ENCODE assay signal across 23 cellular contexts in the genomic region with DNA sequence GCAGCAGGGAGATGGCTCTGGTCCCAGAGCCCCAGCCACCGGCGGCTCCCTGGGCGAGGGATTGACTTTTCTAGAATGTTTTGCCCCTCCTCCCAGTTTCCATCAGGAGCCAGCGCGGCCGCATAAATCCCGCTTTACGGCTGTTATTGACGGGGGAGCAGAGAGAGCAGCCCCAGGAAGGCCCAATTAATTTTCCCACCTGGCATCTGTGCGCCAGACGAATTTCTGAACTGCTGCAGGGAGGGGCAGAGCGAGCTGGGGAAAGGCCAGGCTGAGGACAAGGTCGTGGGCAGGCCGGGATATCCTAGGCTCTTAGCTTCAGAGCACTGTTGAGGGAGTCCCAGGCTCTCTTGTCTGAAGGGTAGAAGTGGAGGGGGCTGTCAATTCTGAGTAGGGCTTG. TPM values are rescaled to one million over a fixed set of nuclear protein-coding genes. Genes with fewer than 3 reads are reported as not detected.
DNase-seq lines count a peak whose midpoint lies in the region; ATAC-seq and TF ChIP-seq lines count a peak whose summit lies in the region.
"Had no signal": no experiment of that assay in that cellular context is flagged by ENCODE, and none has a peak within 500 bp of the region (broad histone marks: within the 10 kb centered on the region; RNA-seq: fewer than 3 reads in every experiment).

No MANE protein-coding gene starts in this region.

- H3K9me3 Mint-ChIP-seq in activated CD8-positive, alpha-beta T cell treated with anti-CD3 and anti-CD28 coated beads for 36 hours: peaks cover 6% of the 10 kb centered on the region
- H3K9me3 Mint-ChIP-seq: activated T-helper 17 cell treated with anti-CD3 and anti-CD28 coated beads, Interleukin-2, amount 50 U/mL, for 72 hours had no signal

- no peaks in the 10 kb centered on the region for H4K20me1 ChIP-seq in neural cell (ENCODE audit: insufficient read depth)

- CTCF ChIA-PET in activated CD8-positive, alpha-beta T cell treated with anti-CD3 and anti-CD28 coated beads for 36 hours (lab: Charles Lee): interaction anchor here (1.2 kb wide), 1 partner anchor 12 kb away, joined by 3 read pairs; no protein-coding TSS in a partner anchor

- peaks cover 29% of the 10 kb centered on the region for H3K27me3 Mint-ChIP-seq in activated CD8-positive, alpha-beta T cell treated with anti-CD3 and anti-CD28 coated beads for 36 hours

- no peak overlapping the region for H3K27ac Mint-ChIP-seq in activated CD8-positive, alpha-beta T cell treated with anti-CD3 and anti-CD28 coated beads for 36 hours
- H3K27ac Mint-ChIP-seq: activated CD4-positive, alpha-beta memory T cell treated with anti-CD3 and anti-CD28 coated beads for 36 hours; activated T-helper 17 cell treated with anti-CD3 and anti-CD28 coated beads, Interleukin-2, amount 50 U/mL, for 72 hours; IgD-negative memory B cell; stimulated activated naive CD8-positive, alpha-beta T cell treated with anti-CD3 and anti-CD28 coated beads, Interleukin-15, amount 100 ng/mL, for 72 hours; T-cell had no signal

- no peak overlapping the region for H3K9ac ChIP-seq in neural cell (ENCODE audit: low read length)

- no peak for ATAC-seq in activated CD8-positive, alpha-beta T cell treated with anti-CD3 and anti-CD28 coated beads for 36 hours
- ATAC-seq: activated T-helper 17 cell treated with anti-CD3 and anti-CD28 coated beads, Interleukin-2, amount 50 U/mL, for 72 hours; left ventricle myocardium superior; stimulated activated naive CD8-positive, alpha-beta T cell treated with anti-CD3 and anti-CD28 coated beads, Interleukin-15, amount 100 ng/mL, for 72 hours; T-cell had no signal

- H3K27me3 ChIP-seq in neural cell (ENCODE audit: insufficient read depth, low read depth, low read length): no peaks in the 10 kb centered on the region
- H3K27me3 ChIP-seq: colonic mucosa, Peyer's patch had no signal

- no peak overlapping the region for H3K4me3 Mint-ChIP-seq in activated CD8-positive, alpha-beta T cell treated with anti-CD3 and anti-CD28 coated beads for 36 hours
- H3K4me3 Mint-ChIP-seq: activated CD4-positive, alpha-beta memory T cell treated with anti-CD3 and anti-CD28 coated beads for 36 hours; activated T-helper 17 cell treated with anti-CD3 and anti-CD28 coated beads, Interleukin-2, amount 50 U/mL, for 72 hours; IgD-negative memory B cell; stimulated activated naive CD8-positive, alpha-beta T cell treated with anti-CD3 and anti-CD28 coated beads, Interleukin-15, amount 100 ng/mL, for 72 hours; T-cell had no signal

- POLR2A ChIA-PET in activated CD8-positive, alpha-beta T cell treated with anti-CD3 and anti-CD28 coated beads for 36 hours (lab: Charles Lee): no interaction called here

- no peak overlapping the region for H2AFZ ChIP-seq in neural cell (ENCODE audit: low read depth, low read length)

- no peak overlapping the region for H3K27ac ChIP-seq in neural cell (ENCODE audit: low read length)
- H3K27ac ChIP-seq: C4-2B, colonic mucosa, Peyer's patch, uterus had no signal

- no peak for TF ChIP-seq CTCF in neural cell (IDR thresholded peaks at IDR 0.05; ENCODE audit: poor library complexity, severe bottlenecking)
- TF ChIP-seq CTCF in activated CD8-positive, alpha-beta T cell treated with anti-CD3 and anti-CD28 coated beads for 36 hours (IDR thresholded peaks at IDR 0.05): no peak

- H3K79me2 ChIP-seq in neural cell (replicated peaks; ENCODE audit: insufficient read depth, low read length): no peaks in the 10 kb centered on the region

- H3F3A ChIP-seq in neural cell (ENCODE audit: insufficient read depth, low read length, poor library complexity, severe bottlenecking): peaks cover 6% of the 10 kb centered on the region

- no peak for TF ChIP-seq RAD21 in neural cell (conservative IDR thresholded peaks at IDR 0.05)

- no peak overlapping the region for H3K4me2 ChIP-seq in neural cell (ENCODE audit: low read length)
- H3K4me2 ChIP-seq: smooth muscle cell had no signal

- TF ChIP-seq EP300 in neural cell (conservative IDR thresholded peaks at IDR 0.05; ENCODE audit: poor library complexity, severe bottlenecking): no peak

- H3K4me3 ChIP-seq in neural cell (ENCODE audit: low read length): no peak overlapping the region
- H3K4me3 ChIP-seq: colonic mucosa, Peyer's patch, smooth muscle cell, uterus had no signal

- intact Hi-C loops in activated CD8-positive, alpha-beta T cell treated with anti-CD3 and anti-CD28 coated beads for 36 hours (cut with micrococcal nuclease): no loop called here

- DNase-seq in DMS 273 (lab: John Stamatoyannopoulos, UW; ENCODE audit: unreplicated experiment): peak; percentile 93
- DNase-seq in NCI-H1694 (lab: John Stamatoyannopoulos, UW): peak; percentile 58
- DNase-seq in RPMI7951 (ENCODE audit: low read depth): peak; percentile 16
- no peak for DNase-seq in activated CD8-positive, alpha-beta T cell treated with anti-CD3 and anti-CD28 coated beads for 36 hours
- DNase-seq in NCI-H345 treated with DMSO at 0.1 percent for 48 hours (lab: John Stamatoyannopoulos, UW; ENCODE audit: unreplicated experiment): no peak
- no peak for DNase-seq in NCI-H510A treated with DMSO at 0.1 percent for 48 hours (lab: John Stamatoyannopoulos, UW)
- DNase-seq: SIG-M5, uterus had no signal

- no peaks in the 10 kb centered on the region for H3K9me3 ChIP-seq in neural cell (ENCODE audit: low read length)
- H3K9me3 ChIP-seq: colonic mucosa had no signal

- no peaks in the 10 kb centered on the region for H3K36me3 Mint-ChIP-seq in activated CD8-positive, alpha-beta T cell treated with anti-CD3 and anti-CD28 coated beads for 36 hours (ENCODE audit: low read depth)
- H3K36me3 Mint-ChIP-seq: activated CD4-positive, alpha-beta memory T cell treated with anti-CD3 and anti-CD28 coated beads for 36 hours; IgD-negative memory B cell; T-cell had no signal

- H3K4me1 Mint-ChIP-seq in activated CD8-positive, alpha-beta T cell treated with anti-CD3 and anti-CD28 coated beads for 36 hours (ENCODE audit: low read depth): no peaks in the 10 kb centered on the region
- H3K4me1 Mint-ChIP-seq: activated T-helper 17 cell treated with anti-CD3 and anti-CD28 coated beads, Interleukin-2, amount 50 U/mL, for 72 hours; IgD-negative memory B cell; stimulated activated naive CD8-positive, alpha-beta T cell treated with anti-CD3 and anti-CD28 coated beads, Interleukin-15, amount 100 ng/mL, for 72 hours; T-cell had no signal

- H3K9me2 ChIP-seq in neural cell (ENCODE audit: insufficient read depth, low read length): no peaks in the 10 kb centered on the region

- no peaks in the 10 kb centered on the region for H3K36me3 ChIP-seq in neural cell (ENCODE audit: insufficient read depth, low read length)
- H3K36me3 ChIP-seq: colonic mucosa, Peyer's patch, uterus had no signal

TF ChIP-seq in neural cell, 6 proteins besides CTCF, POLR2A, EP300 and RAD21:
- TF ChIP-seq, protein P1, sequence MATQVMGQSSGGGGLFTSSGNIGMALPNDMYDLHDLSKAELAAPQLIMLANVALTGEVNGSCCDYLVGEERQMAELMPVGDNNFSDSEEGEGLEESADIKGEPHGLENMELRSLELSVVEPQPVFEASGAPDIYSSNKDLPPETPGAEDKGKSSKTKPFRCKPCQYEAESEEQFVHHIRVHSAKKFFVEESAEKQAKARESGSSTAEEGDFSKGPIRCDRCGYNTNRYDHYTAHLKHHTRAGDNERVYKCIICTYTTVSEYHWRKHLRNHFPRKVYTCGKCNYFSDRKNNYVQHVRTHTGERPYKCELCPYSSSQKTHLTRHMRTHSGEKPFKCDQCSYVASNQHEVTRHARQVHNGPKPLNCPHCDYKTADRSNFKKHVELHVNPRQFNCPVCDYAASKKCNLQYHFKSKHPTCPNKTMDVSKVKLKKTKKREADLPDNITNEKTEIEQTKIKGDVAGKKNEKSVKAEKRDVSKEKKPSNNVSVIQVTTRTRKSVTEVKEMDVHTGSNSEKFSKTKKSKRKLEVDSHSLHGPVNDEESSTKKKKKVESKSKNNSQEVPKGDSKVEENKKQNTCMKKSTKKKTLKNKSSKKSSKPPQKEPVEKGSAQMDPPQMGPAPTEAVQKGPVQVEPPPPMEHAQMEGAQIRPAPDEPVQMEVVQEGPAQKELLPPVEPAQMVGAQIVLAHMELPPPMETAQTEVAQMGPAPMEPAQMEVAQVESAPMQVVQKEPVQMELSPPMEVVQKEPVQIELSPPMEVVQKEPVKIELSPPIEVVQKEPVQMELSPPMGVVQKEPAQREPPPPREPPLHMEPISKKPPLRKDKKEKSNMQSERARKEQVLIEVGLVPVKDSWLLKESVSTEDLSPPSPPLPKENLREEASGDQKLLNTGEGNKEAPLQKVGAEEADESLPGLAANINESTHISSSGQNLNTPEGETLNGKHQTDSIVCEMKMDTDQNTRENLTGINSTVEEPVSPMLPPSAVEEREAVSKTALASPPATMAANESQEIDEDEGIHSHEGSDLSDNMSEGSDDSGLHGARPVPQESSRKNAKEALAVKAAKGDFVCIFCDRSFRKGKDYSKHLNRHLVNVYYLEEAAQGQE (IDR thresholded peaks at IDR 0.05; ENCODE audit: borderline replicate concordance): peak; percentile 38
- TF ChIP-seq MXI1 (conservative IDR thresholded peaks at IDR 0.05; ENCODE audit: poor library complexity, severe bottlenecking): no peak
- TF ChIP-seq POLR2AphosphoS5 (IDR thresholded peaks at IDR 0.05): no peak
- no peak for TF ChIP-seq EZH2 (IDR thresholded peaks at IDR 0.05; ENCODE audit: borderline replicate concordance, insufficient read depth, low read length, poor library complexity, severe bottlenecking)
- TF ChIP-seq SMC3 (conservative IDR thresholded peaks at IDR 0.05; ENCODE audit: poor library complexity): no peak
TF ChIP-seq in neural cell: peak in this region for 1.

RNA-seq across cellular contexts. Expression of a gene that starts 24.7 kb away (rescaled TPM):
- total RNA-seq in RPMI7951 (2014; rRNA removed; shearing (Covaris generic)): not detected in 2 replicates
- polyA plus RNA-seq in neural cell: not detected in 2 replicates
- polyA minus RNA-seq in neural cell: not detected in 2 replicates
- total RNA-seq in activated CD8-positive, alpha-beta T cell treated with anti-CD3 and anti-CD28 coated beads for 36 hours: not detected
- total RNA-seq: activated CD4-positive, alpha-beta memory T cell treated with anti-CD3 and anti-CD28 coated beads for 36 hours; activated T-helper 17 cell treated with anti-CD3 and anti-CD28 coated beads, Interleukin-2, amount 50 U/mL, for 72 hours; colonic mucosa; epithelial cell of proximal tubule; left ventricle myocardium superior; mesenteric fat pad; omental fat pad; Peyer's patch; smooth muscle cell; T-cell; uterus had no signal
- polyA plus RNA-seq: IgD-negative memory B cell, smooth muscle cell, thymus had no signal

Comparison
In these comparisons a context has a peak if more than half of its experiments do, and no peak if none do; other contexts are left out.
1. DNase-seq: peak in DMS 273 (single experiment), NCI-H1694 (single experiment) and RPMI7951 (single experiment); none in activated CD8-positive, alpha-beta T cell treated with anti-CD3 and anti-CD28 coated beads for 36 hours (single experiment), NCI-H345 treated with DMSO at 0.1 percent for 48 hours (single experiment) and NCI-H510A treated with DMSO at 0.1 percent for 48 hours (single experiment).